17 cellular contexts compared by ENCODE assay signal in genomic region chr2:47803363-47803762, GRCh38. TPM values are rescaled to one million over a fixed set of nuclear protein-coding genes. Genes with fewer than 3 reads are reported as not detected.
DNase-seq lines count a peak whose midpoint lies in the region; ATAC-seq, FAIRE-seq and TF ChIP-seq lines count a peak whose summit lies in the region.
"Had no signal": no experiment of that assay in that cellular context is flagged by ENCODE, and none has a peak within 500 bp of the region (broad histone marks: within the 10 kb centered on the region; RNA-seq: fewer than 3 reads in every experiment).

No MANE protein-coding gene starts in this region.

- peaks cover 27 to 51% of the 10 kb centered on the region in 2 experiments for H3K36me3 ChIP-seq in endothelial cell of umbilical vein (ENCODE audit: control insufficient read depth in 2 of 2, extremely low read depth in 1 of 2, insufficient read depth in 2 of 2, low read length in 2 of 2)
- H3K36me3 ChIP-seq in heart left ventricle: peaks cover 6 to 100% (median 100%) of the 10 kb centered on the region in 9 donors

- intact Hi-C loops in activated CD4-positive, alpha-beta T cell treated with anti-CD3 and anti-CD28 coated beads for 36 hours (cut with DNase I, micrococcal nuclease): no loop called here
- intact Hi-C loops in endothelial cell of umbilical vein (cut with micrococcal nuclease) (no loop called here), heart left ventricle (cut with DNase I) (loop anchor here in 1 of 10 donors (10.0 kb wide), 1 partner anchor 101 kb away; the partner anchor contains the start of gene FBXO11)

- H3K27ac ChIP-seq in endothelial cell of umbilical vein (ENCODE audit: insufficient read depth, low read depth, low read length) (no peak overlapping the region), heart left ventricle (no peak overlapping the region)
- H3K27ac ChIP-seq: C4-2B had no signal

- no peak for TF ChIP-seq CTCF in endothelial cell of umbilical vein (IDR thresholded peaks at IDR 0.05; ENCODE audit: extremely low read depth in 1 of 2, insufficient read depth in 1 of 2, low read depth in 1 of 2, low read length in 2 of 2)
- TF ChIP-seq CTCF in nephron progenitor cell (IDR thresholded peaks at IDR 0.05): no peak
- TF ChIP-seq CTCF in heart left ventricle (IDR thresholded peaks at IDR 0.05): no peak

- no peak for DNase-seq in activated CD4-positive, alpha-beta T cell treated with anti-CD3 and anti-CD28 coated beads for 36 hours
- no peak for DNase-seq in activated CD4-positive, alpha-beta T cell treated with anti-CD3 and anti-CD28 coated beads, Interleukin-2, amount 50 U/mL, for 1 hour
- DNase-seq in Caki2 (ENCODE audit: low read depth): peak; percentile 30
- DNase-seq in endothelial cell of umbilical vein (ENCODE audit: low read depth, low spot score): peak; percentile 13
- DNase-seq in HuH-7.5 (ENCODE audit: low spot score): no peak
- DNase-seq in nephron progenitor cell: no peak
- no peak for DNase-seq in heart left ventricle
- DNase-seq: DND-41, NCI-H1436, NCI-H1930, NCI-H510A, NCI-H774, RPMI8226, SIG-M5 had no signal

- H3K27ac Mint-ChIP-seq in activated CD4-positive, alpha-beta T cell treated with anti-CD3 and anti-CD28 coated beads for 36 hours: peak overlapping the region; percentile 40
- H3K27ac Mint-ChIP-seq in IgD-negative memory B cell: peak overlapping the region in 2 of 3 donors; percentile 9 to 60
- no peak overlapping the region for H3K27ac Mint-ChIP-seq in nephron progenitor cell

- no peak overlapping the region for H3K4me3 ChIP-seq in endothelial cell of umbilical vein (replicated peaks in 1 of 3; ENCODE audit: insufficient read depth in 1 of 3, low read depth in 1 of 3, low read length in 3 of 3)
- H3K4me3 ChIP-seq in heart left ventricle: no peak overlapping the region

- no peak overlapping the region for H3K9ac ChIP-seq in endothelial cell of umbilical vein (replicated peaks; ENCODE audit: extremely low read depth, insufficient read depth, low read length)

- H3K36me3 Mint-ChIP-seq in activated CD4-positive, alpha-beta T cell treated with anti-CD3 and anti-CD28 coated beads for 36 hours (ENCODE audit: low read depth): peaks cover 92% of the 10 kb centered on the region
- H3K36me3 Mint-ChIP-seq in IgD-negative memory B cell (peaks cover 25% of the 10 kb centered on the region), nephron progenitor cell (ENCODE audit: low read depth) (peaks cover 99% of the 10 kb centered on the region)

- WGBS in heart left ventricle, 4 donors: 97 to 99% (median 98%) methylated on average over 7 of the region's 7 CpGs

- H3K4me1 Mint-ChIP-seq in activated CD4-positive, alpha-beta T cell treated with anti-CD3 and anti-CD28 coated beads for 36 hours: peaks cover 11% of the 10 kb centered on the region
- H3K4me1 Mint-ChIP-seq in IgD-negative memory B cell (peaks cover 0 to 4% (median 2%) of the 10 kb centered on the region in 3 donors), nephron progenitor cell (no peaks in the 10 kb centered on the region)

- dilution Hi-C loops in endothelial cell of umbilical vein (cut with MboI; ENCODE audit: extremely low pct_ligation_motif_present, low sequenced_read_pairs): no loop called here

- POLR2A ChIA-PET in activated CD4-positive, alpha-beta T cell treated with anti-CD3 and anti-CD28 coated beads for 36 hours (lab: Charles Lee): no interaction called here
- POLR2A ChIA-PET in endothelial cell of umbilical vein (lab: Charles Lee): no interaction called here

- no peak overlapping the region for H2AFZ ChIP-seq in endothelial cell of umbilical vein (ENCODE audit: low read depth, low read length)

- in situ Hi-C loops in Caki2 (cut with HindIII; ENCODE audit: low pct_unique_long_range_greater_than_20kb, low sequenced_read_pairs): no loop called here

- H3K4me3 Mint-ChIP-seq in activated CD4-positive, alpha-beta T cell treated with anti-CD3 and anti-CD28 coated beads for 36 hours: no peak overlapping the region
- H3K4me3 Mint-ChIP-seq in IgD-negative memory B cell (no peak overlapping the region), nephron progenitor cell (no peak overlapping the region)

- BruUV-seq in endothelial cell of umbilical vein (replicated peaks; lab: Mats Ljungman, UMichigan): no TSS peak

- TF ChIP-seq POLR2A in endothelial cell of umbilical vein (IDR thresholded peaks at IDR 0.05; ENCODE audit: low read depth, low read length) (no peak), heart left ventricle (IDR thresholded peaks at IDR 0.05) (no peak)

- H3K4me2 ChIP-seq in endothelial cell of umbilical vein (ENCODE audit: insufficient read depth, low read length): no peak overlapping the region

- no peak for ATAC-seq in activated CD4-positive, alpha-beta T cell treated with anti-CD3 and anti-CD28 coated beads for 36 hours
- no peak for ATAC-seq in heart left ventricle
- ATAC-seq: SK-N-SH treated with all-trans-retinoic acid at 6 μM for 48 hours had no signal

- no peaks in the 10 kb centered on the region for H3K27me3 ChIP-seq in endothelial cell of umbilical vein (ENCODE audit: control insufficient read depth in 2 of 2, insufficient read depth in 2 of 2, low read length in 2 of 2)
- H3K27me3 ChIP-seq in heart left ventricle: no peaks in the 10 kb centered on the region

- H3K4me1 ChIP-seq in endothelial cell of umbilical vein (ENCODE audit: control insufficient read depth, extremely low read depth, insufficient read depth, low read length): no peaks in the 10 kb centered on the region
- H3K4me1 ChIP-seq in heart left ventricle: peaks cover 0 to 26% (median 0%) of the 10 kb centered on the region in 12 donors

- H3K9me1 ChIP-seq in endothelial cell of umbilical vein (replicated peaks; ENCODE audit: control insufficient read depth, extremely low read depth, insufficient read depth, low read length): no peaks in the 10 kb centered on the region

- peaks cover 8% of the 10 kb centered on the region for H4K20me1 ChIP-seq in endothelial cell of umbilical vein (replicated peaks; ENCODE audit: control insufficient read depth, extremely low read depth, insufficient read depth, low read length)

- H3K9me3 Mint-ChIP-seq in activated CD4-positive, alpha-beta T cell treated with anti-CD3 and anti-CD28 coated beads for 36 hours (ENCODE audit: low read depth): peaks cover 9% of the 10 kb centered on the region
- H3K9me3 Mint-ChIP-seq in IgD-negative memory B cell: peaks cover 0 to 11% (median 3%) of the 10 kb centered on the region in 3 donors
- peaks cover 36% of the 10 kb centered on the region for H3K9me3 Mint-ChIP-seq in nephron progenitor cell

- no peaks in the 10 kb centered on the region for H3K27me3 Mint-ChIP-seq in activated CD4-positive, alpha-beta T cell treated with anti-CD3 and anti-CD28 coated beads for 36 hours
- H3K27me3 Mint-ChIP-seq in IgD-negative memory B cell: no peaks in the 10 kb centered on the region
- no peaks in the 10 kb centered on the region for H3K27me3 Mint-ChIP-seq in nephron progenitor cell (ENCODE audit: low read depth, poor library complexity)

- no peaks in the 10 kb centered on the region for H3K9me3 ChIP-seq in endothelial cell of umbilical vein (replicated peaks; ENCODE audit: control insufficient read depth, insufficient read depth, low read length)
- H3K9me3 ChIP-seq in heart left ventricle: peaks cover 0 to 15% (median 9%) of the 10 kb centered on the region in 12 donors

- peaks cover 9% of the 10 kb centered on the region for H3K79me2 ChIP-seq in endothelial cell of umbilical vein (ENCODE audit: control insufficient read depth, insufficient read depth, low read length)

- CTCF ChIA-PET in activated CD4-positive, alpha-beta T cell treated with anti-CD3 and anti-CD28 coated beads for 36 hours (lab: Charles Lee): no interaction called here
- CTCF ChIA-PET in endothelial cell of umbilical vein (lab: Charles Lee): interaction anchor here (1.4 to 1.6 kb wide), 2 partner anchors 303 to 366 kb away, joined by 3 to 4 read pairs; no protein-coding TSS in a partner anchor

- no peak for FAIRE-seq in endothelial cell of umbilical vein (lab: Jason Lieb, UNC)

TF ChIP-seq in endothelial cell of umbilical vein, 7 proteins besides CTCF, POLR2A, EP300 and RAD21:
- TF ChIP-seq MYC (IDR thresholded peaks at IDR 0.05; ENCODE audit: low read depth, low read length) (no peak), MAX (IDR thresholded peaks at IDR 0.05; ENCODE audit: insufficient read depth, insufficient read length) (no peak), FOS (IDR thresholded peaks at IDR 0.05; ENCODE audit: borderline replicate concordance, insufficient read depth, low read length) (no peak), JUN (IDR thresholded peaks at IDR 0.05; ENCODE audit: borderline replicate concordance, insufficient read depth, insufficient read length, low read depth) (no peak), GATA2 (IDR thresholded peaks at IDR 0.05; ENCODE audit: insufficient read depth, insufficient read length, low read depth, low read length) (no peak), EZH2 (IDR thresholded peaks at IDR 0.05; ENCODE audit: borderline replicate concordance, low read depth, low read length, severe bottlenecking) (no peak), POLR2AphosphoS5 (IDR thresholded peaks at IDR 0.05; ENCODE audit: insufficient read depth, low read depth, low read length) (no peak)

RNA-seq across cellular contexts. Expression of gene MSH6, which starts 20.4 kb away (rescaled TPM):
- total RNA-seq in activated CD4-positive, alpha-beta T cell treated with anti-CD3 and anti-CD28 coated beads for 36 hours: 100 to 1,000 TPM; 119 to 166 TPM
- 39.6 and 46.3 TPM in 2 replicates for total RNA-seq in Caki2 (2014; rRNA removed; shearing (Covaris generic); ENCODE audit: low replicate concordance)
- polyA plus RNA-seq in IgD-negative memory B cell (22.7 TPM), endothelial cell of umbilical vein (11.0 and 11.9 TPM in 2 replicates), heart left ventricle (10 to 100 TPM in 1 of 2 donors, 1 to 10 TPM in 1; 5.3 to 20.4 TPM)
- total RNA-seq in endothelial cell of umbilical vein (59.3 and 74.0 TPM in 2 replicates), heart left ventricle (10 to 100 TPM; 19.6 to 40.7 (median 23.3) TPM)
- 17.6 and 18.1 TPM in 2 replicates for polyA plus RNA-seq in endothelial cell of umbilical vein (2011; cell fraction: cytosol; rRNA removed)
- polyA plus RNA-seq in endothelial cell of umbilical vein (2011; cell fraction: nucleus; rRNA removed): 18.8 and 25.3 TPM in 2 replicates
- 43.9 and 44.0 TPM in 2 replicates for polyA plus RNA-seq in endothelial cell of umbilical vein (2012)
- polyA minus RNA-seq in endothelial cell of umbilical vein: 26.9 and 30.1 TPM in 2 replicates
- polyA minus RNA-seq in endothelial cell of umbilical vein (2011; cell fraction: cytosol; rRNA and poly(A)+ RNA removed): 63.9 TPM
- 17.0 and 21.5 TPM in 2 replicates for polyA minus RNA-seq in endothelial cell of umbilical vein (2011; cell fraction: nucleus; rRNA and poly(A)+ RNA removed)

Comparison
In these comparisons a context has a peak if more than half of its experiments do, and no peak if none do; other contexts are left out.
1. DNase-seq: peak in Caki2 (single experiment) and endothelial cell of umbilical vein (single experiment); none in activated CD4-positive, alpha-beta T cell treated with anti-CD3 and anti-CD28 coated beads for 36 hours (single experiment), activated CD4-positive, alpha-beta T cell treated with anti-CD3 and anti-CD28 coated beads, Interleukin-2, amount 50 U/mL, for 1 hour (single experiment), HuH-7.5 (single experiment), nephron progenitor cell (single experiment) and heart left ventricle (0 of 5).